10 cellular contexts compared by ENCODE assay signal in genomic region chr2:5690718-5691658, GRCh38. TPM values are rescaled to one million over a fixed set of nuclear protein-coding genes. Genes with fewer than 3 reads are reported as not detected.
DNase-seq lines count a peak whose midpoint lies in the region; ATAC-seq and TF ChIP-seq lines count a peak whose summit lies in the region.
"Had no signal": no experiment of that assay in that cellular context is flagged by ENCODE, and none has a peak within 500 bp of the region (broad histone marks: within the 10 kb centered on the region; RNA-seq: fewer than 3 reads in every experiment).

No MANE protein-coding gene starts in this region.

- H3K4me3 ChIP-seq in WERI-Rb-1 (ENCODE audit: low read depth, low read length): peak overlapping the region; percentile 63
- peak overlapping the region; percentile 90 for H3K4me3 ChIP-seq in iPS-11a (ENCODE audit: low read depth, low read length)

- H3K27me3 Mint-ChIP-seq in T-helper 2 cell treated with Interferon-gamma antibody and Interleukin-4, amounts not matched to agents 5 μg/mL and 100 μg/mL, for 36 hours (ENCODE audit: low read depth): peaks cover 49% of the 10 kb centered on the region
- H3K27me3 Mint-ChIP-seq in stimulated activated naive CD8-positive, alpha-beta T cell treated with anti-CD3 and anti-CD28 coated beads, Interleukin-15, amount 100 ng/mL, for 72 hours: peaks cover 88% of the 10 kb centered on the region

- H3K27ac ChIP-seq in WERI-Rb-1: peak overlapping the region; percentile 98
- H3K27ac ChIP-seq: pancreas had no signal

- DNase-seq in T-helper 2 cell treated with Interferon-gamma antibody and Interleukin-4, amounts not matched to agents 5 μg/mL and 100 μg/mL, for 36 hours (ENCODE audit: low spot score): no peak
- DNase-seq in T-helper 2 cell (no peak), WERI-Rb-1 (peak; percentile 93), occipital lobe (lab: John Stamatoyannopoulos, UW) (no peak)
- no peak for DNase-seq in stimulated activated naive CD8-positive, alpha-beta T cell treated with anti-CD3 and anti-CD28 coated beads, Interleukin-15, amount 100 ng/mL, for 72 hours

- no peaks in the 10 kb centered on the region for H3K9me3 Mint-ChIP-seq in T-helper 2 cell treated with Interferon-gamma antibody and Interleukin-4, amounts not matched to agents 5 μg/mL and 100 μg/mL, for 36 hours
- peaks cover 0 to 5% of the 10 kb centered on the region in 2 donors for H3K9me3 Mint-ChIP-seq in stimulated activated naive CD8-positive, alpha-beta T cell treated with anti-CD3 and anti-CD28 coated beads, Interleukin-15, amount 100 ng/mL, for 72 hours

- peaks cover 21% of the 10 kb centered on the region for H3K36me3 ChIP-seq in WERI-Rb-1
- H3K36me3 ChIP-seq: pancreas had no signal

- TF ChIP-seq CTCF in WERI-Rb-1 (IDR thresholded peaks at IDR 0.05; ENCODE audit: low read depth, low read length): no peak

- H3K27ac Mint-ChIP-seq in T-helper 2 cell treated with Interferon-gamma antibody and Interleukin-4, amounts not matched to agents 5 μg/mL and 100 μg/mL, for 36 hours: no peak overlapping the region
- peak overlapping the region in 1 of 2 donors; percentile 48 for H3K27ac Mint-ChIP-seq in stimulated activated naive CD8-positive, alpha-beta T cell treated with anti-CD3 and anti-CD28 coated beads, Interleukin-15, amount 100 ng/mL, for 72 hours
- H3K27ac Mint-ChIP-seq: CD8-positive, alpha-beta memory T cell had no signal

- peaks cover 2% of the 10 kb centered on the region for H3K36me3 Mint-ChIP-seq in T-helper 2 cell treated with Interferon-gamma antibody and Interleukin-4, amounts not matched to agents 5 μg/mL and 100 μg/mL, for 36 hours (ENCODE audit: low read depth)

- peak overlapping the region; percentile 29 for H3K4me3 Mint-ChIP-seq in T-helper 2 cell treated with Interferon-gamma antibody and Interleukin-4, amounts not matched to agents 5 μg/mL and 100 μg/mL, for 36 hours
- peak overlapping the region; percentile 65 to 76 for H3K4me3 Mint-ChIP-seq in stimulated activated naive CD8-positive, alpha-beta T cell treated with anti-CD3 and anti-CD28 coated beads, Interleukin-15, amount 100 ng/mL, for 72 hours
- H3K4me3 Mint-ChIP-seq: CD8-positive, alpha-beta memory T cell had no signal

- peaks cover 3% of the 10 kb centered on the region for H3K4me1 Mint-ChIP-seq in T-helper 2 cell treated with Interferon-gamma antibody and Interleukin-4, amounts not matched to agents 5 μg/mL and 100 μg/mL, for 36 hours (ENCODE audit: low read depth)
- peaks cover 32% of the 10 kb centered on the region for H3K4me1 Mint-ChIP-seq in stimulated activated naive CD8-positive, alpha-beta T cell treated with anti-CD3 and anti-CD28 coated beads, Interleukin-15, amount 100 ng/mL, for 72 hours

- ATAC-seq in stimulated activated naive CD8-positive, alpha-beta T cell treated with anti-CD3 and anti-CD28 coated beads, Interleukin-15, amount 100 ng/mL, for 72 hours: no peak
- ATAC-seq in GM19467 (IDR thresholded peaks at IDR 0.05; ENCODE audit: unreplicated experiment) (no peak), HG03565 (IDR thresholded peaks at IDR 0.05; ENCODE audit: unreplicated experiment) (no peak)

- H3K27me3 ChIP-seq in WERI-Rb-1 (ENCODE audit: insufficient read depth, low read depth, severe bottlenecking): no peaks in the 10 kb centered on the region

- no peaks in the 10 kb centered on the region for H3K9me3 ChIP-seq in WERI-Rb-1 (ENCODE audit: severe bottlenecking)
- H3K9me3 ChIP-seq: pancreas had no signal

RNA-seq across cellular contexts. Expression of gene SOX11, which starts 1.2 kb away (rescaled TPM):
- 413 TPM for total RNA-seq in occipital lobe
- total RNA-seq: CD8-positive, alpha-beta memory T cell had no signal
